In genomic region chr6:131013495-131013894, GRCh38 we compare ENCODE assay signal across 8 cellular contexts. TPM values are rescaled to one million over a fixed set of nuclear protein-coding genes. Genes with fewer than 3 reads are reported as not detected.
DNase-seq lines count a peak whose midpoint lies in the region; ATAC-seq and TF ChIP-seq lines count a peak whose summit lies in the region.
"Had no signal": no experiment of that assay in that cellular context is flagged by ENCODE, and none has a peak within 500 bp of the region (broad histone marks: within the 10 kb centered on the region; RNA-seq: fewer than 3 reads in every experiment).

No MANE protein-coding gene starts in this region.

- H3K36me3 Mint-ChIP-seq in neural progenitor cell = peaks cover 4% of the 10 kb centered on the region

- H2BK15ac ChIP-seq in mesenchymal stem cell (ENCODE audit: low read depth, poor library complexity, severe bottlenecking) = no peak overlapping the region

- peak overlapping the region; percentile 33 for H3K9ac ChIP-seq in mesenchymal stem cell (ENCODE audit: low read length)
- no peak overlapping the region for H3K9ac ChIP-seq in neural progenitor cell

- 16% methylated on average over 2 of the region's 2 CpGs for WGBS in mesenchymal stem cell

- H3K4me2 ChIP-seq in mesenchymal stem cell (ENCODE audit: low read length, poor library complexity, severe bottlenecking) = no peak overlapping the region
- no peak overlapping the region for H3K4me2 ChIP-seq in neural progenitor cell

- no peak overlapping the region for H3K23ac ChIP-seq in mesenchymal stem cell (ENCODE audit: low read length in 2 of 2)

- H3K27me3 Mint-ChIP-seq in neural progenitor cell (ENCODE audit: insufficient read depth, low read depth) = peaks cover under 1% of the 10 kb centered on the region

- H3F3A ChIP-seq in neural progenitor cell (ENCODE audit: low read depth) = no peaks in the 10 kb centered on the region

- H4K8ac ChIP-seq in mesenchymal stem cell (ENCODE audit: low read length) = no peak overlapping the region

- no peak overlapping the region for H3K27ac Mint-ChIP-seq in neural progenitor cell

- H3K9me3 ChIP-seq in mesenchymal stem cell (ENCODE audit: control insufficient read depth, low read length) = no peaks in the 10 kb centered on the region
- no peaks in the 10 kb centered on the region for H3K9me3 ChIP-seq in uterus
- H3K9me3 ChIP-seq in neural progenitor cell (ENCODE audit: low read depth) = peaks cover under 1% of the 10 kb centered on the region

- peaks cover 2% of the 10 kb centered on the region for H3K4me1 Mint-ChIP-seq in neural progenitor cell

- H3K14ac ChIP-seq in mesenchymal stem cell (ENCODE audit: low read length in 2 of 2) = no peak overlapping the region

- DNase-seq in LoVo (ENCODE audit: low spot score) (peak; percentile 16), coronary artery (ENCODE audit: low spot score) (no peak), mesenchymal stem cell (peak; percentile 76), uterus (peak in 1 of 2 donors; percentile 23), neural progenitor cell (ENCODE audit: low spot score) (no peak)

- TF ChIP-seq CTCF in coronary artery (IDR thresholded peaks at IDR 0.05) (no peak), uterus (IDR thresholded peaks at IDR 0.05) (no peak), neural progenitor cell (IDR thresholded peaks at IDR 0.05) (no peak)

- peaks cover 29% of the 10 kb centered on the region for H3K79me1 ChIP-seq in mesenchymal stem cell (replicated peaks; ENCODE audit: low read length, poor library complexity, severe bottlenecking)

- TF ChIP-seq POLR2A in uterus (IDR thresholded peaks at IDR 0.05) = no peak

- H3K4me1 ChIP-seq in mesenchymal stem cell (ENCODE audit: control insufficient read depth, insufficient read depth, low read depth, low read length) = no peaks in the 10 kb centered on the region
- H3K4me1 ChIP-seq in uterus = peaks cover 0 to 9% of the 10 kb centered on the region in 2 donors
- no peaks in the 10 kb centered on the region for H3K4me1 ChIP-seq in neural progenitor cell

- H3K4ac ChIP-seq in mesenchymal stem cell (ENCODE audit: low read depth in 1 of 2, low read length in 2 of 2) = no peak overlapping the region

- no peak overlapping the region for H2AK5ac ChIP-seq in mesenchymal stem cell (ENCODE audit: low read length, severe bottlenecking)

- no peak overlapping the region for H3K4me3 Mint-ChIP-seq in neural progenitor cell

- peaks cover 19% of the 10 kb centered on the region for H3K9me3 Mint-ChIP-seq in neural progenitor cell

- no peak overlapping the region for H4K91ac ChIP-seq in mesenchymal stem cell (ENCODE audit: low read length)

- H2BK120ac ChIP-seq in mesenchymal stem cell (ENCODE audit: low read depth, low read length) = no peak overlapping the region

- H3K4me3 ChIP-seq in coronary artery (peak overlapping the region; percentile 48), mesenchymal stem cell (ENCODE audit: insufficient read depth in 1 of 2, low read depth in 1 of 2, low read length in 2 of 2) (peak overlapping the region in 1 of 2 experiments; percentile 29), uterus (peak overlapping the region in 1 of 2 donors; percentile 28), neural progenitor cell (no peak overlapping the region)
- H3K4me3 ChIP-seq: lung had no signal

- no peaks in the 10 kb centered on the region for H3K27me3 ChIP-seq in mesenchymal stem cell (ENCODE audit: control insufficient read depth in 1 of 2, insufficient read depth in 1 of 2, low read length in 2 of 2)
- H3K27me3 ChIP-seq in uterus = no peaks in the 10 kb centered on the region
- no peaks in the 10 kb centered on the region for H3K27me3 ChIP-seq in neural progenitor cell

- H3K18ac ChIP-seq in mesenchymal stem cell (ENCODE audit: low read depth in 1 of 2, low read length in 2 of 2) = no peak overlapping the region

- H3K27ac ChIP-seq in coronary artery (peak overlapping the region; percentile 41 to 52), mesenchymal stem cell (ENCODE audit: low read length, poor library complexity, severe bottlenecking) (no peak overlapping the region), uterus (peak overlapping the region; percentile 40 to 55), neural progenitor cell (no peak overlapping the region)

- H3K36me3 ChIP-seq in mesenchymal stem cell (ENCODE audit: control insufficient read depth in 1 of 2, insufficient read depth in 2 of 2, low read depth in 1 of 2, low read length in 2 of 2) (peaks cover 0 to under 1% of the 10 kb centered on the region in 2 experiments), uterus (no peaks in the 10 kb centered on the region), neural progenitor cell (no peaks in the 10 kb centered on the region)

- ATAC-seq in GM18907 (IDR thresholded peaks at IDR 0.05; ENCODE audit: unreplicated experiment) (no peak), HG02840 (IDR thresholded peaks at IDR 0.05; ENCODE audit: low FRiP score, unreplicated experiment) (no peak)

- H3K79me2 ChIP-seq in neural progenitor cell (ENCODE audit: low read depth) = peaks cover 51% of the 10 kb centered on the region

- H2BK12ac ChIP-seq in mesenchymal stem cell (ENCODE audit: low read length in 2 of 2) = no peak overlapping the region

- no peaks in the 10 kb centered on the region for H4K20me1 ChIP-seq in neural progenitor cell (ENCODE audit: low read depth)

- no peak overlapping the region for H2BK5ac ChIP-seq in mesenchymal stem cell (ENCODE audit: low read depth, low read length, poor library complexity, severe bottlenecking)

- intact Hi-C loops in uterus (cut with DNase I; ENCODE audit: low total_unique reads) = no loop called here

- H2AFZ ChIP-seq in mesenchymal stem cell (ENCODE audit: low read depth, low read length) (no peak overlapping the region), neural progenitor cell (replicated peaks) (no peak overlapping the region)

RNA-seq across cellular contexts. Expression of gene EPB41L2, which starts 49.5 kb away (rescaled TPM):
- polyA plus RNA-seq in mesenchymal stem cell (2013, experiment 1 of 2) = 50.3 TPM
- polyA plus RNA-seq in mesenchymal stem cell (2013, experiment 2 of 2) = 49.4 TPM
- total RNA-seq in uterus (100 to 1,000 TPM in 3 of 4 donors, 10 to 100 TPM in 1; 72.5 to 237 (median 148) TPM), neural progenitor cell (ENCODE audit: low replicate concordance) (39.8 and 61.8 TPM in 2 replicates)

Comparison
In these comparisons a context has a peak if more than half of its experiments do, and no peak if none do; other contexts are left out.
1. DNase-seq: peak in LoVo (single experiment) and mesenchymal stem cell (single experiment); none in coronary artery (single experiment) and neural progenitor cell (single experiment).
2. H3K27ac ChIP-seq: peak in coronary artery (2 of 2) and uterus (2 of 2); none in mesenchymal stem cell (single experiment) and neural progenitor cell (single experiment).